23 cellular contexts compared by ENCODE assay signal in the genomic region with DNA sequence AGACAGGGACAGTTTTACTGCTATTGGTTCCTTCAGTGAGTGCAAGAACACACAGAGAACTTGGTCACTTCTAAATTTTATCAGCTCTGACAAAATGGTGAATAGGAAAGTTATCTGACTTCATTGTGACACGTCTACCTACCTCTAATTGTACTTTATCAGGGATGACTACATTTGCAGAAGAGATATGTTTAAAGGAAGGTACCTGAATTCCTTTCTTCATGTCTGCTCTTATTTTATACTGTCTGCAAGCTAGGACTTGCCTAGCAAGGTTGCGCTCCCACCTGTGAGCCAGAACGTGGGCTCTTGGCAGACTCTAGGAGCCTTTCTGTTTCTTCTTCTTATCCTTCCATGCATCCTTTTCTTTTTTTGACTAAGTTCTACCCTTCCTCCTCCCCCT. TPM values are rescaled to one million over a fixed set of nuclear protein-coding genes. Genes with fewer than 3 reads are reported as not detected.
DNase-seq lines count a peak whose midpoint lies in the region; ATAC-seq and TF ChIP-seq lines count a peak whose summit lies in the region.
"Had no signal": no experiment of that assay in that cellular context is flagged by ENCODE, and none has a peak within 500 bp of the region (broad histone marks: within the 10 kb centered on the region; RNA-seq: fewer than 3 reads in every experiment).

No MANE protein-coding gene starts in this region.

- H3K79me2 ChIP-seq in hepatocyte (no peaks in the 10 kb centered on the region), osteoblast (ENCODE audit: insufficient read depth, low read length) (no peaks in the 10 kb centered on the region)

- no peaks in the 10 kb centered on the region for H3K4me1 Mint-ChIP-seq in T-helper 17 cell

- DNase-seq in heart right ventricle (no peak), Right ventricle myocardium inferior (ENCODE audit: missing footprints) (no peak), dedifferentiated amniotic fluid mesenchymal stem cell (ENCODE audit: extremely low spot score) (peak; percentile 4), hepatocyte (ENCODE audit: low spot score) (no peak), osteoblast (ENCODE audit: insufficient read length, low spot score, missing footprints) (peak; percentile 26), H7 (no peak), T-helper 17 cell (no peak)
- DNase-seq: EL, GF-D8, KBM-7, NCI-H1092, NCI-H1436 treated with DMSO at 0.1 percent for 48 hours, NCI-H2029, NCI-H2227 treated with DMSO at 0.1 percent for 48 hours, NCI-H510A, PC-9, RPMI8226, SIG-M5 had no signal

- H3K4me2 ChIP-seq in hepatocyte (peak overlapping the region; percentile 93), osteoblast (ENCODE audit: insufficient read depth, low read length) (no peak overlapping the region)
- H3K4me2 ChIP-seq: PC-9 had no signal

- H3K4me1 ChIP-seq in heart right ventricle (peaks cover 0 to 5% (median 0%) of the 10 kb centered on the region in 9 donors), hepatocyte (ENCODE audit: insufficient read depth) (peaks cover 5% of the 10 kb centered on the region), osteoblast (ENCODE audit: insufficient read depth, low read length) (no peaks in the 10 kb centered on the region)

- 43 to 67% methylated on average over 3 of the region's 3 CpGs for WGBS in heart right ventricle, 2 donors
- 85% methylated on average over 3 of the region's 3 CpGs for WGBS in hepatocyte (ENCODE audit: low lambda C conversion rate, missing lambda C conversion rate)

- H3K36me3 ChIP-seq in heart right ventricle (no peaks in the 10 kb centered on the region), hepatocyte (replicated peaks; ENCODE audit: insufficient read depth, low read depth) (no peaks in the 10 kb centered on the region), osteoblast (ENCODE audit: insufficient read depth, low read length) (no peaks in the 10 kb centered on the region), H7 (replicated peaks; ENCODE audit: control insufficient read depth, insufficient read depth, low read length) (no peaks in the 10 kb centered on the region)

- intact Hi-C loops in heart right ventricle (cut with DNase I), result loop anchor here in 1 of 10 donors (5.0 kb wide), 1 partner anchor 45 kb away; no protein-coding TSS in a partner anchor
- intact Hi-C loops in Right ventricle myocardium inferior (cut with DNase I), result loop anchor here (2.0 kb wide), 1 partner anchor 40 kb away; no protein-coding TSS in a partner anchor

- H2AFZ ChIP-seq in hepatocyte (no peak overlapping the region), osteoblast (ENCODE audit: low read length) (no peak overlapping the region)
- H2AFZ ChIP-seq: PC-9 had no signal

- H3K27me3 Mint-ChIP-seq in T-helper 17 cell, result peaks cover 25% of the 10 kb centered on the region

- H3K9me3 ChIP-seq in heart right ventricle (peaks cover 0 to 9% (median 0%) of the 10 kb centered on the region in 11 donors), hepatocyte (ENCODE audit: low read depth) (no peaks in the 10 kb centered on the region), osteoblast (ENCODE audit: low read depth, low read length) (no peaks in the 10 kb centered on the region), T-helper 17 cell (ENCODE audit: control insufficient read depth, low read length, poor library complexity, severe bottlenecking) (no peaks in the 10 kb centered on the region)

- TF ChIP-seq CTCF in heart right ventricle (IDR thresholded peaks at IDR 0.05) (no peak), hepatocyte (IDR thresholded peaks at IDR 0.05; ENCODE audit: poor library complexity) (no peak), osteoblast (IDR thresholded peaks at IDR 0.05; ENCODE audit: extremely low read depth, low read depth, low read length) (no peak)

- peak overlapping the region in 1 of 10 donors; percentile 77 for H3K27ac ChIP-seq in heart right ventricle
- H3K27ac ChIP-seq in hepatocyte, result no peak overlapping the region
- H3K27ac ChIP-seq in osteoblast (ENCODE audit: low read depth, low read length), result no peak overlapping the region
- H3K27ac ChIP-seq: C4-2B, HL-60, PC-9 had no signal

- H3K27me3 ChIP-seq in heart right ventricle (peaks cover 0 to 29% (median 15%) of the 10 kb centered on the region in 7 donors), hepatocyte (peaks cover 23% of the 10 kb centered on the region), osteoblast (ENCODE audit: insufficient read depth, low read length) (no peaks in the 10 kb centered on the region), H7 (ENCODE audit: control insufficient read depth, insufficient read depth, low read length) (peaks cover 18% of the 10 kb centered on the region)

- H3K9me2 ChIP-seq in hepatocyte (replicated peaks; ENCODE audit: insufficient read depth), result no peaks in the 10 kb centered on the region

- H3K36me3 Mint-ChIP-seq in T-helper 17 cell (ENCODE audit: low read depth), result no peaks in the 10 kb centered on the region

- H3K4me3 Mint-ChIP-seq in T-helper 17 cell, result no peak overlapping the region

- H3K27ac Mint-ChIP-seq in T-helper 17 cell, result no peak overlapping the region
- H3K27ac Mint-ChIP-seq: H9 had no signal

- ATAC-seq in heart right ventricle (no peak), Right ventricle myocardium inferior (no peak), T-helper 17 cell (no peak), GM18517 (IDR thresholded peaks at IDR 0.05; ENCODE audit: unreplicated experiment) (no peak)

- H3K4me3 ChIP-seq in heart right ventricle (peak overlapping the region; percentile 6 to 63 (median 54)), hepatocyte (no peak overlapping the region), osteoblast (ENCODE audit: insufficient read depth, low read length) (no peak overlapping the region), H7 (ENCODE audit: insufficient read depth, low read depth, low read length) (no peak overlapping the region)
- H3K4me3 ChIP-seq: PC-9 had no signal

- no peaks in the 10 kb centered on the region for H4K20me1 ChIP-seq in hepatocyte (ENCODE audit: insufficient read depth, poor library complexity, severe bottlenecking)
- no peaks in the 10 kb centered on the region for H4K20me1 ChIP-seq in osteoblast (ENCODE audit: insufficient read depth, low read length)

RNA-seq across cellular contexts. Expression of a gene that starts 1.6 kb away (rescaled TPM):
- total RNA-seq in heart right ventricle (100 to 1,000 TPM in 1 of 10 donors, 10 to 100 TPM in 9; 36.5 to 125 (median 61.4) TPM), Right ventricle myocardium inferior (76.5 TPM), hepatocyte (5.0 and 5.8 TPM in 2 replicates), osteoblast (not detected in 2 replicates), T-helper 17 cell (not detected)
- polyA plus RNA-seq in heart right ventricle (10 to 100 TPM; 11.0 to 26.3 TPM), hepatocyte (3.5 and 6.0 TPM in 2 replicates)
- 0.78 and 0.83 TPM in 2 replicates for total RNA-seq in H7 (2014; rRNA removed; shearing (Covaris generic))
- total RNA-seq: HT-29, PC-9 had no signal

Comparison
In these comparisons a context has a peak if more than half of its experiments do, and no peak if none do; other contexts are left out.
1. DNase-seq: peak in dedifferentiated amniotic fluid mesenchymal stem cell (single experiment) and osteoblast (single experiment); none in heart right ventricle (0 of 2), Right ventricle myocardium inferior (single experiment), hepatocyte (single experiment), H7 (single experiment) and T-helper 17 cell (0 of 3).
2. H3K4me3 ChIP-seq: peak in heart right ventricle (10 of 10); none in hepatocyte (single experiment), osteoblast (single experiment) and H7 (single experiment).